In the genomic region with DNA sequence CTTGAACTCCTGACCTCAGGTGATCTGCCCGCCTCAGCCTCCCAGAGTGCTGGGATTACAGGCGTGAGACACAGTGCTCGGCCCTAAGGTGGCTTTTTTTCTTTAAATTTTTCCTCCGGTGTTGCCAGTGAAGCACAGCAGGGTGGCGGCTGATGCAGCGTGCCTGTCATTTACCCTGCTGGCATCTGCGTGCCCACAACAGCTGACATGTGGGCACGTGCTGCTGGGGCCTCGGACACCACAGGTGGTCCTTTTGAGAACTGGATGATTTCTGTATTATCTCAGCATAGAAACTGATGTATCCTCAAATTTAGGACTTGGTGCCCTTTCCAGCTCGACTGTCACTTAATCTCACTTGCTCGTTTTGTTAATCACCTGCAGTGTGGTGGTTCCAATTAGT, we compare ENCODE assay signal across 30 cellular contexts. TPM values are rescaled to one million over a fixed set of nuclear protein-coding genes. Genes with fewer than 3 reads are reported as not detected.
"Had no signal": no experiment of that assay in that cellular context is flagged by ENCODE, and none has a peak within 500 bp of the region (broad histone marks: within the 10 kb centered on the region; RNA-seq: fewer than 3 reads in every experiment).

No MANE protein-coding gene starts in this region.

- H3K9ac ChIP-seq: KMS-11 had no signal

- H3K27ac ChIP-seq: body of pancreas, KMS-11, RWPE1, SJSA1 had no signal

- H3K9me3 ChIP-seq: body of pancreas, SJSA1 had no signal

- H3K27me3 Mint-ChIP-seq: activated CD4-positive, alpha-beta T cell treated with anti-CD3 and anti-CD28 coated beads, Interleukin-2, amount 10 ng/mL, durations not matched to agents 24 days and 14 days; activated CD8-positive, alpha-beta memory T cell treated with anti-CD3 and anti-CD28 coated beads, Interleukin-2, amount 10 ng/mL, durations not matched to agents 7 days and 5 days; activated naive CD4-positive, alpha-beta T cell treated with anti-CD3 and anti-CD28 coated beads, Interleukin-2, amount 50 U/mL, for 24 hours; activated T-cell treated with anti-CD3 and anti-CD28 coated beads, Interleukin-2, amount 50 U/mL, for 24 hours; central memory CD8-positive, alpha-beta T cell had no signal

- H3K4me3 ChIP-seq: body of pancreas, SJSA1 had no signal

- H3K4me1 ChIP-seq: SJSA1 had no signal

- H3K27me3 ChIP-seq: body of pancreas, SJSA1 had no signal

- H3K9me3 Mint-ChIP-seq: activated CD4-positive, alpha-beta T cell treated with anti-CD3 and anti-CD28 coated beads, Interleukin-2, amount 10 ng/mL, durations not matched to agents 24 days and 14 days; activated naive CD4-positive, alpha-beta T cell treated with anti-CD3 and anti-CD28 coated beads, Interleukin-2, amount 50 U/mL, for 24 hours; activated T-cell treated with anti-CD3 and anti-CD28 coated beads, Interleukin-2, amount 50 U/mL, for 24 hours; activated T-helper 1 cell treated with anti-CD3 and anti-CD28 coated beads, Interleukin-12 subunit alpha, Interleukin-12 subunit beta, Interleukin-2, Interleukin-4 antibody, amounts not matched to agents 30 ng/mL and 10 ng/mL and 1 ng/mL, durations not matched to agents 14 hours and 24 hours and 36 hours; central memory CD8-positive, alpha-beta T cell; T-helper 1 cell treated with Interleukin-12 subunit alpha and Interleukin-12 subunit beta and Interleukin-4 antibody, amounts not matched to agents 30 μg/mL and 1 μg/mL, for 36 hours; WTC11 had no signal

- H3K4me1 Mint-ChIP-seq: activated CD4-positive, alpha-beta T cell treated with anti-CD3 and anti-CD28 coated beads, Interleukin-2, amount 10 ng/mL, durations not matched to agents 24 days and 14 days; activated CD8-positive, alpha-beta memory T cell treated with anti-CD3 and anti-CD28 coated beads, Interleukin-2, amount 10 ng/mL, durations not matched to agents 7 days and 5 days; activated naive CD4-positive, alpha-beta T cell treated with anti-CD3 and anti-CD28 coated beads, Interleukin-2, amount 50 U/mL, for 24 hours; central memory CD8-positive, alpha-beta T cell; WTC11 had no signal

- FAIRE-seq: HepG2 had no signal

- DNase-seq: activated CD4-positive, alpha-beta T cell treated with anti-CD3 and anti-CD28 coated beads, Interleukin-2, amount 10 ng/mL, durations not matched to agents 24 days and 14 days; activated CD4-positive, alpha-beta T cell treated with anti-CD3 and anti-CD28 coated beads, Interleukin-2, amount 50 U/mL, for 48 hours; activated CD4-positive, CD25-positive, alpha-beta regulatory T cell treated with anti-CD3 and anti-CD28 coated beads, Interleukin-2, amount 50 U/mL, for 72 hours; activated CD8-positive, alpha-beta memory T cell treated with anti-CD3 and anti-CD28 coated beads, Interleukin-2, amount 10 ng/mL, durations not matched to agents 7 days and 5 days; activated effector memory CD4-positive, alpha-beta T cell treated with Interleukin-2 at 50 U/mL for 16 hours; activated naive CD4-positive, alpha-beta T cell; activated T-cell treated with anti-CD3 and anti-CD28 coated beads, Interleukin-2, amount 50 U/mL, for 24 hours; aorta; body of pancreas; MM.1S; NCI-H1105 treated with DMSO at 0.1 percent for 48 hours; NCI-H1930; NCI-H510A; NCI-H526 treated with DMSO at 0.1 percent for 48 hours; NK-92 treated with Interleukin-12 subunit alpha and Interleukin-12 subunit beta, amount 100 ng/mL, for 24 hours; OCI-M1; SHP77; SW 1271; T-helper 9 cell had no signal

- H3K27ac Mint-ChIP-seq: activated CD4-positive, alpha-beta T cell treated with anti-CD3 and anti-CD28 coated beads, Interleukin-2, amount 10 ng/mL, durations not matched to agents 24 days and 14 days; activated CD8-positive, alpha-beta memory T cell treated with anti-CD3 and anti-CD28 coated beads, Interleukin-2, amount 10 ng/mL, durations not matched to agents 7 days and 5 days; activated naive CD4-positive, alpha-beta T cell treated with anti-CD3 and anti-CD28 coated beads, Interleukin-2, amount 50 U/mL, for 24 hours; activated T-cell treated with anti-CD3 and anti-CD28 coated beads, Interleukin-2, amount 50 U/mL, for 24 hours; activated T-helper 1 cell treated with anti-CD3 and anti-CD28 coated beads, Interleukin-12 subunit alpha, Interleukin-12 subunit beta, Interleukin-2, Interleukin-4 antibody, amounts not matched to agents 30 ng/mL and 10 ng/mL and 1 ng/mL, durations not matched to agents 14 hours and 24 hours and 36 hours; T-helper 1 cell treated with Interleukin-12 subunit alpha and Interleukin-12 subunit beta and Interleukin-4 antibody, amounts not matched to agents 30 μg/mL and 1 μg/mL, for 36 hours; WTC11 had no signal

- ATAC-seq: activated CD8-positive, alpha-beta memory T cell treated with anti-CD3 and anti-CD28 coated beads, Interleukin-2, amount 10 ng/mL, durations not matched to agents 7 days and 5 days; body of pancreas; HepG2; Panc1; SK-N-SH treated with all-trans-retinoic acid at 6 μM for 48 hours; WTC11 had no signal

- H3K4me3 Mint-ChIP-seq: activated CD4-positive, alpha-beta T cell treated with anti-CD3 and anti-CD28 coated beads, Interleukin-2, amount 10 ng/mL, durations not matched to agents 24 days and 14 days; activated CD8-positive, alpha-beta memory T cell treated with anti-CD3 and anti-CD28 coated beads, Interleukin-2, amount 10 ng/mL, durations not matched to agents 7 days and 5 days; activated naive CD4-positive, alpha-beta T cell treated with anti-CD3 and anti-CD28 coated beads, Interleukin-2, amount 50 U/mL, for 24 hours; activated T-cell treated with anti-CD3 and anti-CD28 coated beads, Interleukin-2, amount 50 U/mL, for 24 hours; activated T-helper 1 cell treated with anti-CD3 and anti-CD28 coated beads, Interleukin-12 subunit alpha, Interleukin-12 subunit beta, Interleukin-2, Interleukin-4 antibody, amounts not matched to agents 30 ng/mL and 10 ng/mL and 1 ng/mL, durations not matched to agents 14 hours and 24 hours and 36 hours; central memory CD8-positive, alpha-beta T cell; T-helper 1 cell treated with Interleukin-12 subunit alpha and Interleukin-12 subunit beta and Interleukin-4 antibody, amounts not matched to agents 30 μg/mL and 1 μg/mL, for 36 hours; WTC11 had no signal

- H3K4me2 ChIP-seq: KMS-11 had no signal

RNA-seq across cellular contexts. Expression of a gene that starts 31.2 kb away (rescaled TPM):
- total RNA-seq: body of pancreas had no signal
